In genomic region chr11:3138178-3139085, GRCh38 we compare ENCODE assay signal across 19 cellular contexts. TPM values are rescaled to one million over a fixed set of nuclear protein-coding genes. Genes with fewer than 3 reads are reported as not detected.
DNase-seq lines count a peak whose midpoint lies in the region; ATAC-seq and TF ChIP-seq lines count a peak whose summit lies in the region.
"Had no signal": no experiment of that assay in that cellular context is flagged by ENCODE, and none has a peak within 500 bp of the region (broad histone marks: within the 10 kb centered on the region; RNA-seq: fewer than 3 reads in every experiment).

No MANE protein-coding gene starts in this region.

- ATAC-seq in DND-41 (ENCODE audit: insufficient read depth, low read depth), result 0 out of 3 replicates have a peak, but pooled peaks have one; percentile 4
- no peak for ATAC-seq in GM18867 (IDR thresholded peaks at IDR 0.05; ENCODE audit: unreplicated experiment)
- ATAC-seq: activated T-helper 17 cell treated with anti-CD3 and anti-CD28 coated beads, Interleukin-2, amount 50 U/mL, for 72 hours; left lung had no signal

- peaks cover 0 to 6% (median 0%) of the 10 kb centered on the region in 3 donors for H3K36me3 Mint-ChIP-seq in immature natural killer cell
- H3K36me3 Mint-ChIP-seq in activated T-helper 2 cell treated with anti-CD3 and anti-CD28 coated beads, Interferon-gamma antibody, Interleukin-2, Interleukin-4, amounts not matched to agents 10 μg/mL and 5 μg/mL and 100 μg/mL, durations not matched to agents 14 hours and 24 hours and 36 hours (ENCODE audit: low read depth), result no peaks in the 10 kb centered on the region

- H3K4me3 ChIP-seq in DND-41 (ENCODE audit: low read depth in 1 of 2, low read length in 2 of 2) (no peak overlapping the region), WERI-Rb-1 (ENCODE audit: low read depth, low read length) (no peak overlapping the region; the same call in 1 of the 2 replicates), osteoblast (ENCODE audit: insufficient read depth, low read length) (no peak overlapping the region), esophagus squamous epithelium (no peak overlapping the region)
- H3K4me3 ChIP-seq: left lung had no signal

- H3K27me3 ChIP-seq in DND-41 (ENCODE audit: insufficient read depth, low read length, poor library complexity) (no peaks in the 10 kb centered on the region), WERI-Rb-1 (ENCODE audit: insufficient read depth, low read depth, severe bottlenecking) (no peaks in the 10 kb centered on the region), osteoblast (ENCODE audit: insufficient read depth, low read length) (no peaks in the 10 kb centered on the region), esophagus squamous epithelium (no peaks in the 10 kb centered on the region)
- H3K27me3 ChIP-seq: left lung had no signal

- no peak overlapping the region for H3K9ac ChIP-seq in DND-41 (ENCODE audit: low read depth, low read length)

- H3K27ac ChIP-seq in DND-41 (ENCODE audit: low read length) (no peak overlapping the region), WERI-Rb-1 (peak overlapping the region; percentile 80), osteoblast (ENCODE audit: low read depth, low read length) (no peak overlapping the region), esophagus squamous epithelium (no peak overlapping the region)
- H3K27ac ChIP-seq: left lung had no signal

- H3K9me3 Mint-ChIP-seq in immature natural killer cell, result no peaks in the 10 kb centered on the region
- no peaks in the 10 kb centered on the region for H3K9me3 Mint-ChIP-seq in activated T-helper 2 cell treated with anti-CD3 and anti-CD28 coated beads, Interferon-gamma antibody, Interleukin-2, Interleukin-4, amounts not matched to agents 10 μg/mL and 5 μg/mL and 100 μg/mL, durations not matched to agents 14 hours and 24 hours and 36 hours
- H3K9me3 Mint-ChIP-seq: activated T-helper 17 cell treated with anti-CD3 and anti-CD28 coated beads, Interleukin-2, amount 50 U/mL, for 72 hours; CD4-positive, alpha-beta T cell; central memory CD8-positive, alpha-beta T cell had no signal

- TF ChIP-seq POLR2A in esophagus squamous epithelium (IDR thresholded peaks at IDR 0.05), result no peak

- 88 to 90% methylated on average over 8 of the region's 28 CpGs for WGBS in esophagus squamous epithelium, 2 donors

- TF ChIP-seq CTCF in DND-41 (IDR thresholded peaks at IDR 0.05; ENCODE audit: borderline replicate concordance, extremely low read depth, low read length, poor library complexity, severe bottlenecking), result no peak
- TF ChIP-seq CTCF in WERI-Rb-1 (IDR thresholded peaks at IDR 0.05; ENCODE audit: low read depth, low read length), result peak; percentile 27
- TF ChIP-seq CTCF in osteoblast (IDR thresholded peaks at IDR 0.05; ENCODE audit: extremely low read depth, low read depth, low read length), result no peak
- TF ChIP-seq CTCF in esophagus squamous epithelium (IDR thresholded peaks at IDR 0.05), result no peak

- peaks cover 14% of the 10 kb centered on the region for H3K4me1 ChIP-seq in DND-41 (ENCODE audit: insufficient read depth, low read length)
- H3K4me1 ChIP-seq in osteoblast (ENCODE audit: insufficient read depth, low read length), result no peaks in the 10 kb centered on the region
- H3K4me1 ChIP-seq in esophagus squamous epithelium, result peaks cover 0 to 57% (median 3%) of the 10 kb centered on the region in 3 donors

- peak overlapping the region; percentile 83 to 91 (median 85) for H3K4me3 Mint-ChIP-seq in immature natural killer cell
- H3K4me3 Mint-ChIP-seq in activated T-helper 2 cell treated with anti-CD3 and anti-CD28 coated beads, Interferon-gamma antibody, Interleukin-2, Interleukin-4, amounts not matched to agents 10 μg/mL and 5 μg/mL and 100 μg/mL, durations not matched to agents 14 hours and 24 hours and 36 hours (ENCODE audit: low read depth), result no peak overlapping the region
- H3K4me3 Mint-ChIP-seq: activated T-helper 17 cell treated with anti-CD3 and anti-CD28 coated beads, Interleukin-2, amount 50 U/mL, for 72 hours; CD4-positive, alpha-beta T cell had no signal

- intact Hi-C loops in esophagus squamous epithelium (cut with DNase I), result no loop called here
- intact Hi-C loops in activated T-helper 2 cell treated with anti-CD3 and anti-CD28 coated beads, Interferon-gamma antibody, Interleukin-2, Interleukin-4, amounts not matched to agents 10 μg/mL and 5 μg/mL and 100 μg/mL, durations not matched to agents 14 hours and 24 hours and 36 hours (cut with micrococcal nuclease), result no loop called here

- peaks cover 38% of the 10 kb centered on the region for H3K36me3 ChIP-seq in DND-41 (ENCODE audit: insufficient read depth, low read length)
- H3K36me3 ChIP-seq in WERI-Rb-1, result no peaks in the 10 kb centered on the region
- H3K36me3 ChIP-seq in osteoblast (ENCODE audit: insufficient read depth, low read length), result no peaks in the 10 kb centered on the region
- H3K36me3 ChIP-seq in esophagus squamous epithelium, result no peaks in the 10 kb centered on the region

- peaks cover 94% of the 10 kb centered on the region for H4K20me1 ChIP-seq in DND-41 (ENCODE audit: insufficient read depth, low read length)
- peaks cover 78% of the 10 kb centered on the region for H4K20me1 ChIP-seq in osteoblast (ENCODE audit: insufficient read depth, low read length)

- H2AFZ ChIP-seq in DND-41 (ENCODE audit: low read depth, low read length) (no peak overlapping the region), osteoblast (ENCODE audit: low read length) (no peak overlapping the region)

- peak overlapping the region; percentile 84 to 97 (median 93) for H3K27ac Mint-ChIP-seq in immature natural killer cell
- no peak overlapping the region for H3K27ac Mint-ChIP-seq in activated T-helper 2 cell treated with anti-CD3 and anti-CD28 coated beads, Interferon-gamma antibody, Interleukin-2, Interleukin-4, amounts not matched to agents 10 μg/mL and 5 μg/mL and 100 μg/mL, durations not matched to agents 14 hours and 24 hours and 36 hours
- H3K27ac Mint-ChIP-seq: activated T-helper 17 cell treated with anti-CD3 and anti-CD28 coated beads, Interleukin-2, amount 50 U/mL, for 72 hours; CD4-positive, alpha-beta T cell had no signal

- H3K27me3 Mint-ChIP-seq in immature natural killer cell (ENCODE audit: low read depth in 3 of 3), result peaks cover 9 to 21% (median 20%) of the 10 kb centered on the region in 3 donors
- H3K27me3 Mint-ChIP-seq in activated T-helper 2 cell treated with anti-CD3 and anti-CD28 coated beads, Interferon-gamma antibody, Interleukin-2, Interleukin-4, amounts not matched to agents 10 μg/mL and 5 μg/mL and 100 μg/mL, durations not matched to agents 14 hours and 24 hours and 36 hours (ENCODE audit: low read depth), result no peaks in the 10 kb centered on the region
- H3K27me3 Mint-ChIP-seq: activated T-helper 17 cell treated with anti-CD3 and anti-CD28 coated beads, Interleukin-2, amount 50 U/mL, for 72 hours; CD4-positive, alpha-beta T cell; central memory CD8-positive, alpha-beta T cell had no signal

- H3K4me1 Mint-ChIP-seq in immature natural killer cell, result peaks cover 82 to 93% of the 10 kb centered on the region in 2 donors
- H3K4me1 Mint-ChIP-seq in activated T-helper 2 cell treated with anti-CD3 and anti-CD28 coated beads, Interferon-gamma antibody, Interleukin-2, Interleukin-4, amounts not matched to agents 10 μg/mL and 5 μg/mL and 100 μg/mL, durations not matched to agents 14 hours and 24 hours and 36 hours (ENCODE audit: low read depth), result no peaks in the 10 kb centered on the region
- H3K4me1 Mint-ChIP-seq: activated T-helper 17 cell treated with anti-CD3 and anti-CD28 coated beads, Interleukin-2, amount 50 U/mL, for 72 hours had no signal

- H3K4me2 ChIP-seq in DND-41 (ENCODE audit: insufficient read depth, low read length), result no peak overlapping the region
- H3K4me2 ChIP-seq in osteoblast (ENCODE audit: insufficient read depth, low read length), result no peak overlapping the region

- DNase-seq in DND-41 (no peak), WERI-Rb-1 (peak; percentile 75), immature natural killer cell (no peak), osteoblast (ENCODE audit: insufficient read length, low spot score, missing footprints) (peak; percentile 52), NCI-H1105 (lab: John Stamatoyannopoulos, UW) (no peak), esophagus squamous epithelium (lab: John Stamatoyannopoulos, UW) (no peak)
- DNase-seq in activated T-helper 2 cell treated with anti-CD3 and anti-CD28 coated beads, Interferon-gamma antibody, Interleukin-2, Interleukin-4, amounts not matched to agents 10 μg/mL and 5 μg/mL and 100 μg/mL, durations not matched to agents 14 hours and 24 hours and 36 hours (ENCODE audit: low spot score), result no peak
- DNase-seq: activated CD4-positive, CD25-positive, alpha-beta regulatory T cell; CD4-positive, alpha-beta T cell; DMS79 treated with DMSO at 0.1 percent for 48 hours; HCEC 1CT; NCI-H1436 treated with DMSO at 0.1 percent for 48 hours; stimulated activated CD4-positive, alpha-beta T cell treated with anti-CD3 and anti-CD28 coated beads, Interleukin-12 subunit alpha, Interleukin-12 subunit beta, amount 100 ng/mL, for 4 hours; stimulated activated naive CD4-positive, alpha-beta T cell; T-helper 2 cell had no signal

- H3K9me3 ChIP-seq in DND-41 (ENCODE audit: insufficient read depth, low read length, severe bottlenecking) (no peaks in the 10 kb centered on the region), WERI-Rb-1 (ENCODE audit: severe bottlenecking) (no peaks in the 10 kb centered on the region), osteoblast (ENCODE audit: low read depth, low read length) (no peaks in the 10 kb centered on the region), esophagus squamous epithelium (no peaks in the 10 kb centered on the region)
- H3K9me3 ChIP-seq: left lung had no signal

- H3K79me2 ChIP-seq in DND-41 (ENCODE audit: insufficient read depth, low read length) (peaks cover 94% of the 10 kb centered on the region), osteoblast (ENCODE audit: insufficient read depth, low read length) (peaks cover 50% of the 10 kb centered on the region)

RNA-seq across cellular contexts. Expression of gene OSBPL5, which starts 26.7 kb away (rescaled TPM):
- 10 to 100 TPM; 32.8 to 98.9 (median 33.3) TPM for polyA plus RNA-seq in immature natural killer cell
- 46.0 and 49.9 TPM in 2 replicates for total RNA-seq in osteoblast
- total RNA-seq in esophagus squamous epithelium, result 10 to 100 TPM; 11.9 to 30.9 (median 17.9) TPM
- 2.3 and 2.4 TPM in 2 replicates for total RNA-seq in activated T-helper 2 cell treated with anti-CD3 and anti-CD28 coated beads, Interferon-gamma antibody, Interleukin-2, Interleukin-4, amounts not matched to agents 10 μg/mL and 5 μg/mL and 100 μg/mL, durations not matched to agents 14 hours and 24 hours and 36 hours

Comparison
In these comparisons a context has a peak if more than half of its experiments do, and no peak if none do; other contexts are left out.
1. DNase-seq: peak in WERI-Rb-1 (single experiment) and osteoblast (single experiment); none in DND-41 (single experiment), immature natural killer cell (0 of 3), NCI-H1105 (single experiment), esophagus squamous epithelium (single experiment) and activated T-helper 2 cell treated with anti-CD3 and anti-CD28 coated beads, Interferon-gamma antibody, Interleukin-2, Interleukin-4, amounts not matched to agents 10 μg/mL and 5 μg/mL and 100 μg/mL, durations not matched to agents 14 hours and 24 hours and 36 hours (single experiment).